27 cellular contexts compared by ENCODE assay signal in genomic region chr10:50335397-50335796, GRCh38.
"Had no signal": no experiment of that assay in that cellular context is flagged by ENCODE, and none has a peak within 500 bp of the region (broad histone marks: within the 10 kb centered on the region; RNA-seq: fewer than 3 reads in every experiment).

No MANE protein-coding gene starts in this region.

- H3K27me3 Mint-ChIP-seq: naive thymus-derived CD8-positive, alpha-beta T cell; progenitor cell of endocrine pancreas; stimulated activated memory B cell treated with anti-CD40 and anti-IgM and Interleukin-4, amounts not matched to agents 10 μg/mL and 1 μg/mL and 100 μg/mL, for 72 hours; type B pancreatic cell had no signal

- DNase-seq: dermis blood vessel endothelial cell; effector memory CD4-positive, alpha-beta T cell; esophagus squamous epithelium; head of caudate nucleus; mesenchymal stem cell; mucosa of descending colon; naive thymus-derived CD8-positive, alpha-beta T cell; right lobe of liver; stimulated activated CD4-positive, alpha-beta T cell treated with anti-CD3 and anti-CD28 coated beads, Interleukin-12 subunit alpha, Interleukin-12 subunit beta, amount 100 ng/mL, for 4 hours; stimulated activated CD4-positive, alpha-beta T cell treated with anti-CD3 and anti-CD28 coated beads, Interleukin-1b, Interleukin-23, amount 100 ng/mL, for 48 hours; stimulated activated CD4-positive, alpha-beta T cell treated with anti-CD3 and anti-CD28 coated beads, Interleukin-4, amount 100 ng/mL, for 1 hour; stimulated activated naive CD8-positive, alpha-beta T cell treated with anti-CD3 and anti-CD28 coated beads, Interleukin-15, Interleukin-2, amounts not matched to agents 100 U/mL and 50 U/mL, for 24 hours; substantia nigra; testis; tibial artery had no signal

- H3K4me1 Mint-ChIP-seq: mesothelial cell of epicardium, neural progenitor cell had no signal

- H3K36me3 Mint-ChIP-seq: mesothelial cell of epicardium, neural progenitor cell had no signal

- H3K9me3 Mint-ChIP-seq: mesothelial cell of epicardium; naive thymus-derived CD8-positive, alpha-beta T cell; neural progenitor cell; stimulated activated memory B cell treated with anti-CD40 and anti-IgM and Interleukin-4, amounts not matched to agents 10 μg/mL and 1 μg/mL and 100 μg/mL, for 72 hours; type B pancreatic cell had no signal

- H3K4me3 Mint-ChIP-seq: mesothelial cell of epicardium; naive thymus-derived CD8-positive, alpha-beta T cell; neural progenitor cell; stimulated activated memory B cell treated with anti-CD40 and anti-IgM and Interleukin-4, amounts not matched to agents 10 μg/mL and 1 μg/mL and 100 μg/mL, for 72 hours; type B pancreatic cell had no signal

- H3K36me3 ChIP-seq: neural progenitor cell, right lobe of liver had no signal

- H3K27ac ChIP-seq: coronary artery, esophagus squamous epithelium, neural progenitor cell, parathyroid adenoma, right lobe of liver, testis, tibial artery had no signal

- H3K27me3 ChIP-seq: esophagus squamous epithelium, neural progenitor cell, right lobe of liver, testis, tibial artery had no signal

- H3K9me3 ChIP-seq: esophagus squamous epithelium, mucosa of descending colon, right lobe of liver, testis, tibial artery had no signal

- H3K27ac Mint-ChIP-seq: mesothelial cell of epicardium, neural progenitor cell, type B pancreatic cell had no signal

- H2AFZ ChIP-seq: neural progenitor cell, parathyroid adenoma had no signal

- H3K4me2 ChIP-seq: neural progenitor cell, smooth muscle cell had no signal

- H3K4me3 ChIP-seq: coronary artery, esophagus squamous epithelium, mucosa of descending colon, neural progenitor cell, right lobe of liver, smooth muscle cell, testis, tibial artery had no signal

- FAIRE-seq: endothelial cell of umbilical vein, frontal cortex, keratinocyte had no signal

- H3K4me1 ChIP-seq: neural progenitor cell, parathyroid adenoma, right lobe of liver, testis, tibial artery had no signal

- ATAC-seq: left lobe of liver; mucosa of descending colon; naive thymus-derived CD8-positive, alpha-beta T cell; stimulated activated memory B cell treated with anti-CD40 and anti-IgM and Interleukin-4, amounts not matched to agents 10 μg/mL and 1 μg/mL and 100 μg/mL, for 72 hours; stimulated activated naive CD8-positive, alpha-beta T cell treated with anti-CD3 and anti-CD28 coated beads, Interleukin-15, Interleukin-2, amounts not matched to agents 100 U/mL and 50 U/mL, for 24 hours had no signal

- H3K9ac ChIP-seq: neural progenitor cell, parathyroid adenoma had no signal
